31 cellular contexts compared by ENCODE assay signal in the genomic region with DNA sequence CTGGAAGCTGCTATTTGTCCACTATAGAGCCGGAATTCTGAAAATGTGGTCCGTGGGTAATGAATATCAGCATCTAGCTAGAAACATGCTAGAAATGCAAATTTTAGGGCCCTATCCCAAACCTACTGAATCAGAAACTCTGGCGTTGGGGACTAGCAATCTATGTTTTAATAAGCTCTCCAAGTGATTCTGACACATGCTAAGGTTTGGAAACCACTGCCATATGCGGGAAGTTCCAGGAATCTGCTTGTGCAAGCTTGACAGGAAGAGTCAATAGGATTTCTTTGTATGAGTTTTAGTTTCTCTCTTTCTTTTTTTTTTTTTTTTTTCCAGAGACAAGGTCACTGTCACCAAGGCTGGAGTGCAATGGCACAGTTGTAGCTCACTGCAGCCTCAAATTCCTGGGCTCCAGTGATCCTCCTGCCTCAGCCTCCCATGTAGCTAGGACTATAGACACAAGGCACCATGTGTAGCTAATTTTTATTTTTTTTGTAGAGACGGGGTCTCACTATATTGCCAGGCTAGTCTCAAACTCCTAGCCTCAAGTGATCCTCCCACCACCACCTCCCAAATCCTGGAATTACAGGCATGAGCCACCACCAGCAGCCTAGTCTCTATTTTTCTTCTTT. TPM values are rescaled to one million over a fixed set of nuclear protein-coding genes. Genes with fewer than 3 reads are reported as not detected.
A peak's percentile ranks its signal among the peaks of the same experiment; 100 is the strongest.
DNase-seq lines count a peak whose midpoint lies in the region; ATAC-seq and TF ChIP-seq lines count a peak whose summit lies in the region.
"Had no signal": no experiment of that assay in that cellular context is flagged by ENCODE, and none has a peak within 500 bp of the region (broad histone marks: within the 10 kb centered on the region; RNA-seq: fewer than 3 reads in every experiment).

No MANE protein-coding gene starts in this region.

- no peak overlapping the region for H3K4me3 ChIP-seq in mammary epithelial cell (replicated peaks in 1 of 3; ENCODE audit: insufficient read depth in 1 of 3, low read depth in 2 of 3, low read length in 3 of 3)
- no peak overlapping the region for H3K4me3 ChIP-seq in fibroblast of pulmonary artery (replicated peaks; ENCODE audit: low read depth, low read length)
- H3K4me3 ChIP-seq: PC-9, SK-N-MC, upper lobe of left lung had no signal

- no peak overlapping the region for H2AFZ ChIP-seq in mammary epithelial cell (ENCODE audit: low read depth, low read length)
- H2AFZ ChIP-seq: PC-9 had no signal

- H3K36me3 Mint-ChIP-seq in MCF 10A (ENCODE audit: insufficient read depth, unreplicated experiment) (no peaks in the 10 kb centered on the region), activated B cell treated with CpG ODN at 0.5 μM for 24 hours (ENCODE audit: low read depth) (no peaks in the 10 kb centered on the region)
- H3K36me3 Mint-ChIP-seq: stimulated activated naive B cell treated with anti-CD40 and anti-IgM and Interleukin-4, amounts not matched to agents 10 μg/mL and 1 μg/mL and 100 μg/mL, for 72 hours had no signal

- no peak for TF ChIP-seq CTCF in MCF 10A (IDR thresholded peaks at IDR 0.05; ENCODE audit: unreplicated experiment)
- TF ChIP-seq CTCF in mammary epithelial cell (conservative IDR thresholded peaks at IDR 0.05 in 1 of 2, IDR thresholded peaks at IDR 0.05 in 1 of 2; ENCODE audit: extremely low read depth in 1 of 2, insufficient read depth in 1 of 2, low read depth in 1 of 2, low read length in 2 of 2), result no peak
- TF ChIP-seq CTCF in activated B cell treated with CpG ODN at 0.5 μM for 24 hours (IDR thresholded peaks at IDR 0.05), result no peak
- no peak for TF ChIP-seq CTCF in fibroblast of pulmonary artery (IDR thresholded peaks at IDR 0.05; ENCODE audit: low read length, missing control alignments)

- CTCF ChIA-PET in MCF 10A (lab: Yijun Ruan, JAX) (interaction anchor here (0.6 to 1.3 kb wide), 3 partner anchors 10 to 36 kb away, joined by 3 to 6 read pairs (median 3); no protein-coding TSS in a partner anchor), mammary epithelial cell (lab: Charles Lee; ENCODE audit: low non-redundant PET) (no interaction called here), activated B cell treated with CpG ODN at 0.5 μM for 24 hours (lab: Charles Lee) (interaction anchor here (0.8 to 1.8 kb wide), 4 partner anchors 24 to 278 kb away, joined by 3 to 4 read pairs (median 4); no protein-coding TSS in a partner anchor)

- no peak overlapping the region for H3K27ac ChIP-seq in mammary epithelial cell (ENCODE audit: insufficient read depth, low read depth, low read length)
- H3K27ac ChIP-seq: 22Rv1, PC-9, SK-N-MC, upper lobe of left lung had no signal

- H3K9me3 ChIP-seq in mammary epithelial cell (replicated peaks; ENCODE audit: insufficient read depth, low read length), result no peaks in the 10 kb centered on the region
- H3K9me3 ChIP-seq: upper lobe of left lung had no signal

- no peak overlapping the region for H3K9ac ChIP-seq in mammary epithelial cell (ENCODE audit: insufficient read depth, low read length)

- H3K27me3 Mint-ChIP-seq in MCF 10A (ENCODE audit: insufficient read depth, unreplicated experiment), result no peaks in the 10 kb centered on the region
- no peaks in the 10 kb centered on the region for H3K27me3 Mint-ChIP-seq in activated B cell treated with CpG ODN at 0.5 μM for 24 hours
- H3K27me3 Mint-ChIP-seq: activated CD8-positive, alpha-beta memory T cell treated with anti-CD3 and anti-CD28 coated beads, Interleukin-2, amount 10 ng/mL, durations not matched to agents 7 days and 5 days; activated naive CD8-positive, alpha-beta T cell treated with anti-CD3 and anti-CD28 coated beads for 36 hours; stimulated activated naive B cell treated with anti-CD40 and anti-IgM and Interleukin-4, amounts not matched to agents 10 μg/mL and 1 μg/mL and 100 μg/mL, for 72 hours had no signal

- 77% methylated on average over 5 of the region's 5 CpGs for WGBS in mammary epithelial cell (ENCODE audit: low coverage, missing lambda C conversion rate)

- no peak for ATAC-seq in activated B cell treated with CpG ODN at 0.5 μM for 24 hours (ENCODE audit: low read depth)
- no peak for ATAC-seq in HG03469 (IDR thresholded peaks at IDR 0.05; ENCODE audit: unreplicated experiment)
- ATAC-seq: activated CD4-positive, CD25-positive, alpha-beta regulatory T cell treated with anti-CD3 and anti-CD28 coated beads, Interleukin-2, amount 50 U/mL, for 24 hours; activated CD8-positive, alpha-beta memory T cell treated with anti-CD3 and anti-CD28 coated beads, Interleukin-2, amount 10 ng/mL, durations not matched to agents 7 days and 5 days; activated T-cell treated with anti-CD3 and anti-CD28 coated beads, Interleukin-2, amount 50 U/mL, for 4 hours; esophagus mucosa; HCT116; left ventricle myocardium superior had no signal

- H3K4me1 Mint-ChIP-seq in MCF 10A (ENCODE audit: insufficient read depth, unreplicated experiment), result no peaks in the 10 kb centered on the region
- peaks cover 30% of the 10 kb centered on the region for H3K4me1 Mint-ChIP-seq in activated B cell treated with CpG ODN at 0.5 μM for 24 hours
- H3K4me1 Mint-ChIP-seq: activated CD8-positive, alpha-beta memory T cell treated with anti-CD3 and anti-CD28 coated beads, Interleukin-2, amount 10 ng/mL, durations not matched to agents 7 days and 5 days; activated naive CD8-positive, alpha-beta T cell treated with anti-CD3 and anti-CD28 coated beads for 36 hours; CD8-positive, alpha-beta memory T cell; neural crest cell had no signal

- no peak overlapping the region for H3K27ac Mint-ChIP-seq in MCF 10A (ENCODE audit: low read depth, unreplicated experiment)
- peak overlapping the region; percentile 74 for H3K27ac Mint-ChIP-seq in activated B cell treated with CpG ODN at 0.5 μM for 24 hours
- H3K27ac Mint-ChIP-seq: activated CD8-positive, alpha-beta memory T cell treated with anti-CD3 and anti-CD28 coated beads, Interleukin-2, amount 10 ng/mL, durations not matched to agents 7 days and 5 days; activated naive CD8-positive, alpha-beta T cell treated with anti-CD3 and anti-CD28 coated beads for 36 hours; CD8-positive, alpha-beta memory T cell; T-helper 1 cell treated with Interleukin-12 subunit alpha and Interleukin-12 subunit beta and Interleukin-4 antibody, amounts not matched to agents 30 μg/mL and 1 μg/mL, for 36 hours had no signal

- H3K36me3 ChIP-seq in mammary epithelial cell (ENCODE audit: insufficient read depth, low read length), result no peaks in the 10 kb centered on the region
- H3K36me3 ChIP-seq: upper lobe of left lung had no signal

- peak; percentile 3 for DNase-seq in MCF 10A (ENCODE audit: unreplicated experiment)
- DNase-seq in mammary epithelial cell, result no peak
- DNase-seq in activated B cell treated with CpG ODN at 0.5 μM for 24 hours, result no peak
- peak; percentile 25 for DNase-seq in fibroblast of pulmonary artery (ENCODE audit: low read depth)
- DNase-seq in NCI-H524 treated with DMSO at 0.1 percent for 48 hours (lab: John Stamatoyannopoulos, UW), result no peak
- DNase-seq in NCI-H2107 (lab: John Stamatoyannopoulos, UW), result no peak
- no peak for DNase-seq in HPDE6-E6E7 (ENCODE audit: extremely low spot score)
- DNase-seq: activated CD4-positive, alpha-beta T cell treated with anti-CD3 and anti-CD28 coated beads, Interleukin-2, amount 50 U/mL, for 4 hours; activated CD8-positive, alpha-beta memory T cell treated with anti-CD3 and anti-CD28 coated beads, Interleukin-2, amount 10 ng/mL, durations not matched to agents 7 days and 5 days; activated gamma-delta T cell; activated naive CD8-positive, alpha-beta T cell treated with anti-CD3 and anti-CD28 coated beads for 36 hours; activated T-cell treated with anti-CD3 and anti-CD28 coated beads, Interleukin-2, amount 50 U/mL, for 4 hours; caudate nucleus; CD8-positive, alpha-beta memory T cell; dermis blood vessel endothelial cell; left ventricle myocardium superior; NCI-H1048; NCI-H510A; NK-92 treated with Interleukin-12 subunit alpha and Interleukin-12 subunit beta, amount 100 ng/mL, for 24 hours; PC-9; small intestine; stimulated activated naive B cell treated with anti-CD40 and anti-IgM and Interleukin-4, amounts not matched to agents 10 μg/mL and 1 μg/mL and 100 μg/mL, for 72 hours had no signal

- dilution Hi-C loops in mammary epithelial cell (cut with HindIII; ENCODE audit: low sequenced_read_pairs), result no loop called here

- H3K79me2 ChIP-seq in mammary epithelial cell (ENCODE audit: insufficient read depth, low read length), result no peaks in the 10 kb centered on the region

- H4K20me1 ChIP-seq in mammary epithelial cell (ENCODE audit: insufficient read depth, low read length), result no peaks in the 10 kb centered on the region

- H3K27me3 ChIP-seq in mammary epithelial cell (ENCODE audit: insufficient read depth, low read length), result peaks cover 1% of the 10 kb centered on the region
- H3K27me3 ChIP-seq: upper lobe of left lung had no signal

- H3K4me2 ChIP-seq in mammary epithelial cell (ENCODE audit: insufficient read depth, low read depth, low read length), result no peak overlapping the region
- H3K4me2 ChIP-seq: PC-9 had no signal

- POLR2A ChIA-PET in MCF 10A (lab: Yijun Ruan, JAX) (interaction anchor here (0.7 to 1.8 kb wide), 2 partner anchors 24 to 26 kb away, joined by 4 to 6 read pairs; partner anchors contain the start of gene CARNMT1), activated B cell treated with CpG ODN at 0.5 μM for 24 hours (lab: Charles Lee) (interaction anchor here (0.5 to 2.4 kb wide), 6 partner anchors 27 to 102 kb away, joined by 3 to 24 read pairs (median 6); partner anchors contain the start of genes C9orf40, CARNMT1, NMRK1 and OSTF1)

- intact Hi-C loops in MCF 10A (cut with micrococcal nuclease) (no loop called here), mammary epithelial cell (cut with micrococcal nuclease) (no loop called here), activated B cell treated with CpG ODN at 0.5 μM for 24 hours (cut with micrococcal nuclease) (loop anchor here (1.0 to 2.0 kb wide), 2 partner anchors 22 to 26 kb away; partner anchors contain the start of gene CARNMT1)

- H3K9me3 Mint-ChIP-seq in MCF 10A (ENCODE audit: unreplicated experiment) (no peaks in the 10 kb centered on the region), activated B cell treated with CpG ODN at 0.5 μM for 24 hours (no peaks in the 10 kb centered on the region)
- H3K9me3 Mint-ChIP-seq: activated T-cell treated with anti-CD3 and anti-CD28 coated beads, Interleukin-2, amount 50 U/mL, for 4 hours; neural crest cell had no signal

- H3K4me3 Mint-ChIP-seq in MCF 10A (ENCODE audit: unreplicated experiment) (no peak overlapping the region), activated B cell treated with CpG ODN at 0.5 μM for 24 hours (no peak overlapping the region)
- H3K4me3 Mint-ChIP-seq: activated CD8-positive, alpha-beta memory T cell treated with anti-CD3 and anti-CD28 coated beads, Interleukin-2, amount 10 ng/mL, durations not matched to agents 7 days and 5 days; activated naive CD8-positive, alpha-beta T cell treated with anti-CD3 and anti-CD28 coated beads for 36 hours; activated T-cell treated with anti-CD3 and anti-CD28 coated beads, Interleukin-2, amount 50 U/mL, for 4 hours; CD8-positive, alpha-beta memory T cell; neural crest cell; stimulated activated naive B cell treated with anti-CD40 and anti-IgM and Interleukin-4, amounts not matched to agents 10 μg/mL and 1 μg/mL and 100 μg/mL, for 72 hours; T-helper 1 cell treated with Interleukin-12 subunit alpha and Interleukin-12 subunit beta and Interleukin-4 antibody, amounts not matched to agents 30 μg/mL and 1 μg/mL, for 36 hours had no signal

- BruUV-seq in MCF 10A (replicated peaks; lab: Mats Ljungman, UMichigan) (no TSS peak), mammary epithelial cell (replicated peaks; lab: Mats Ljungman, UMichigan) (no TSS peak)

- in situ Hi-C loops in mammary epithelial cell (cut with MboI; ENCODE audit: low sequenced_read_pairs in 2 of 2), result no loop called here

- H3K4me1 ChIP-seq in mammary epithelial cell (ENCODE audit: insufficient read depth, low read length), result no peaks in the 10 kb centered on the region
- H3K4me1 ChIP-seq: upper lobe of left lung had no signal

RNA-seq across cellular contexts. Expression of gene CARNMT1, which starts 26.4 kb away (rescaled TPM):
- total RNA-seq in MCF 10A (2022), result 12.9 and 21.5 TPM in 2 replicates
- 10 to 100 TPM; 21.7 to 22.8 TPM for total RNA-seq in mammary epithelial cell
- 8.0 TPM for polyA plus RNA-seq in mammary epithelial cell
- polyA minus RNA-seq in mammary epithelial cell, result 8.3 TPM
- 15.7 and 19.4 TPM in 2 replicates for total RNA-seq in activated B cell treated with CpG ODN at 0.5 μM for 24 hours

RNA-seq across cellular contexts. Expression of gene NMRK1, which starts 33.5 kb away (rescaled TPM):
- total RNA-seq in MCF 10A (2022) (24.6 and 35.5 TPM in 2 replicates), mammary epithelial cell (10 to 100 TPM; 13.7 to 24.3 TPM), activated B cell treated with CpG ODN at 0.5 μM for 24 hours (6.5 and 8.8 TPM in 2 replicates)
- polyA plus RNA-seq in mammary epithelial cell, result 18.0 TPM
- 2.6 TPM for polyA minus RNA-seq in mammary epithelial cell

RNA-seq across cellular contexts. Expression of gene OSTF1, which starts 33.8 kb away (rescaled TPM):
- total RNA-seq in MCF 10A (2022), result 18.3 and 21.1 TPM in 2 replicates
- 10 to 100 TPM; 31.8 to 53.1 TPM for total RNA-seq in mammary epithelial cell
- 40.1 TPM for polyA plus RNA-seq in mammary epithelial cell
- polyA minus RNA-seq in mammary epithelial cell, result 43.9 TPM
- 59.7 and 60.1 TPM in 2 replicates for total RNA-seq in activated B cell treated with CpG ODN at 0.5 μM for 24 hours

Comparison
In these comparisons a context has a peak if more than half of its experiments do, and no peak if none do; other contexts are left out.
1. DNase-seq: peak in MCF 10A (single experiment) and fibroblast of pulmonary artery (single experiment); none in mammary epithelial cell (single experiment), activated B cell treated with CpG ODN at 0.5 μM for 24 hours (single experiment), NCI-H524 treated with DMSO at 0.1 percent for 48 hours (single experiment), NCI-H2107 (single experiment) and HPDE6-E6E7 (single experiment).